ENCODE assay signal across 23 cellular contexts in genomic region chr13:99072356-99072755, GRCh38.
DNase-seq lines count a peak whose midpoint lies in the region; ATAC-seq and TF ChIP-seq lines count a peak whose summit lies in the region.
"Had no signal": no experiment of that assay in that cellular context is flagged by ENCODE, and none has a peak within 500 bp of the region (broad histone marks: within the 10 kb centered on the region; RNA-seq: fewer than 3 reads in every experiment).

No MANE protein-coding gene starts in this region.

- no peak for TF ChIP-seq CTCF in activated CD8-positive, alpha-beta T cell treated with anti-CD3 and anti-CD28 coated beads for 36 hours (IDR thresholded peaks at IDR 0.05)

- intact Hi-C loops in activated CD8-positive, alpha-beta T cell treated with anti-CD3 and anti-CD28 coated beads for 36 hours (cut with micrococcal nuclease), result no loop called here

- H3K4me1 Mint-ChIP-seq in activated CD8-positive, alpha-beta T cell treated with anti-CD3 and anti-CD28 coated beads, Interleukin-2, amount 10 ng/mL, durations not matched to agents 7 days and 5 days (ENCODE audit: low read depth), result peaks cover 70% of the 10 kb centered on the region
- peaks cover 45% of the 10 kb centered on the region for H3K4me1 Mint-ChIP-seq in activated CD8-positive, alpha-beta T cell treated with anti-CD3 and anti-CD28 coated beads for 36 hours (ENCODE audit: low read depth)
- H3K4me1 Mint-ChIP-seq in activated naive CD8-positive, alpha-beta T cell treated with anti-CD3 and anti-CD28 coated beads, Interleukin-2, amount 10 ng/mL, durations not matched to agents 7 days and 5 days, result peaks cover 54% of the 10 kb centered on the region
- H3K4me1 Mint-ChIP-seq in activated naive CD8-positive, alpha-beta T cell treated with anti-CD3 and anti-CD28 coated beads for 36 hours, result peaks cover 41% of the 10 kb centered on the region
- H3K4me1 Mint-ChIP-seq in T-helper 2 cell treated with Interferon-gamma antibody and Interleukin-4, amounts not matched to agents 5 μg/mL and 100 μg/mL, for 36 hours (ENCODE audit: low read depth), result peaks cover 73% of the 10 kb centered on the region

- ATAC-seq in activated CD8-positive, alpha-beta T cell treated with anti-CD3 and anti-CD28 coated beads, Interleukin-2, amount 10 ng/mL, durations not matched to agents 7 days and 5 days, result peak; percentile 48
- ATAC-seq in activated CD8-positive, alpha-beta T cell treated with anti-CD3 and anti-CD28 coated beads for 36 hours, result no peak
- peak; percentile 63 for ATAC-seq in activated naive CD8-positive, alpha-beta T cell treated with anti-CD3 and anti-CD28 coated beads, Interleukin-2, amount 10 ng/mL, durations not matched to agents 7 days and 5 days (ENCODE audit: low read depth)
- ATAC-seq in HG03432 (IDR thresholded peaks at IDR 0.05; ENCODE audit: unreplicated experiment), result no peak
- ATAC-seq in HG03457 (IDR thresholded peaks at IDR 0.05; ENCODE audit: unreplicated experiment), result no peak
- ATAC-seq: A549; CD8-positive, alpha-beta T cell; HCT116 had no signal

- peaks cover 42% of the 10 kb centered on the region for H3K4me1 ChIP-seq in rectal smooth muscle tissue (ENCODE audit: control insufficient read depth, insufficient read depth, low read length)

- H3K9ac ChIP-seq in rectal smooth muscle tissue (ENCODE audit: low read length), result no peak overlapping the region
- H3K9ac ChIP-seq: KMS-11 had no signal

- no peaks in the 10 kb centered on the region for H3K27me3 ChIP-seq in rectal smooth muscle tissue (ENCODE audit: control insufficient read depth, insufficient read depth, low read length)

- DNase-seq in activated CD8-positive, alpha-beta T cell treated with anti-CD3 and anti-CD28 coated beads, Interleukin-2, amount 10 ng/mL, durations not matched to agents 7 days and 5 days, result no peak
- no peak for DNase-seq in activated CD8-positive, alpha-beta T cell treated with anti-CD3 and anti-CD28 coated beads for 36 hours
- DNase-seq in activated naive CD8-positive, alpha-beta T cell treated with anti-CD3 and anti-CD28 coated beads, Interleukin-2, amount 10 ng/mL, durations not matched to agents 7 days and 5 days, result no peak
- no peak for DNase-seq in activated naive CD8-positive, alpha-beta T cell treated with anti-CD3 and anti-CD28 coated beads for 36 hours
- DNase-seq in T-helper 2 cell treated with Interferon-gamma antibody and Interleukin-4, amounts not matched to agents 5 μg/mL and 100 μg/mL, for 36 hours (ENCODE audit: low spot score), result peak; percentile 33
- DNase-seq: C1 segment of cervical spinal cord; Calu3; CD8-positive, alpha-beta T cell; DND-41; MM.1S; NCI-H2029; NCI-H446; NCI-H524 treated with DMSO at 0.1 percent for 48 hours; NCI-H774; SIG-M5 had no signal

- no peaks in the 10 kb centered on the region for H3K27me3 Mint-ChIP-seq in activated CD8-positive, alpha-beta T cell treated with anti-CD3 and anti-CD28 coated beads, Interleukin-2, amount 10 ng/mL, durations not matched to agents 7 days and 5 days (ENCODE audit: low read depth)
- H3K27me3 Mint-ChIP-seq in activated CD8-positive, alpha-beta T cell treated with anti-CD3 and anti-CD28 coated beads for 36 hours, result no peaks in the 10 kb centered on the region
- H3K27me3 Mint-ChIP-seq in activated naive CD8-positive, alpha-beta T cell treated with anti-CD3 and anti-CD28 coated beads, Interleukin-2, amount 10 ng/mL, durations not matched to agents 7 days and 5 days, result no peaks in the 10 kb centered on the region
- H3K27me3 Mint-ChIP-seq in activated naive CD8-positive, alpha-beta T cell treated with anti-CD3 and anti-CD28 coated beads for 36 hours, result no peaks in the 10 kb centered on the region
- H3K27me3 Mint-ChIP-seq in T-helper 2 cell treated with Interferon-gamma antibody and Interleukin-4, amounts not matched to agents 5 μg/mL and 100 μg/mL, for 36 hours (ENCODE audit: low read depth), result no peaks in the 10 kb centered on the region
- H3K27me3 Mint-ChIP-seq: IgD-negative memory B cell had no signal

- POLR2A ChIA-PET in activated CD8-positive, alpha-beta T cell treated with anti-CD3 and anti-CD28 coated beads, Interleukin-2, amount 10 ng/mL, durations not matched to agents 7 days and 5 days (lab: Charles Lee), result no interaction called here
- POLR2A ChIA-PET in activated CD8-positive, alpha-beta T cell treated with anti-CD3 and anti-CD28 coated beads for 36 hours (lab: Charles Lee), result interaction anchor here (1.1 kb wide), 1 partner anchor 11 kb away, joined by 3 read pairs; no protein-coding TSS in a partner anchor
- POLR2A ChIA-PET in activated naive CD8-positive, alpha-beta T cell treated with anti-CD3 and anti-CD28 coated beads, Interleukin-2, amount 10 ng/mL, durations not matched to agents 7 days and 5 days (lab: Charles Lee), result interaction anchor here (1.3 to 4.2 kb wide), 2 partner anchors 11 to 14 kb away, joined by 4 to 16 read pairs; no protein-coding TSS in a partner anchor

- H3K9me3 Mint-ChIP-seq in activated CD8-positive, alpha-beta T cell treated with anti-CD3 and anti-CD28 coated beads, Interleukin-2, amount 10 ng/mL, durations not matched to agents 7 days and 5 days (ENCODE audit: insufficient read depth), result peaks cover 10% of the 10 kb centered on the region
- peaks cover 16% of the 10 kb centered on the region for H3K9me3 Mint-ChIP-seq in activated CD8-positive, alpha-beta T cell treated with anti-CD3 and anti-CD28 coated beads for 36 hours
- H3K9me3 Mint-ChIP-seq in activated naive CD8-positive, alpha-beta T cell treated with anti-CD3 and anti-CD28 coated beads, Interleukin-2, amount 10 ng/mL, durations not matched to agents 7 days and 5 days, result peaks cover 16% of the 10 kb centered on the region
- H3K9me3 Mint-ChIP-seq in activated naive CD8-positive, alpha-beta T cell treated with anti-CD3 and anti-CD28 coated beads for 36 hours, result peaks cover 22% of the 10 kb centered on the region
- peaks cover 19% of the 10 kb centered on the region for H3K9me3 Mint-ChIP-seq in T-helper 2 cell treated with Interferon-gamma antibody and Interleukin-4, amounts not matched to agents 5 μg/mL and 100 μg/mL, for 36 hours

- H3K27ac ChIP-seq in rectal smooth muscle tissue (ENCODE audit: low read depth, low read length), result peak overlapping the region; percentile 61
- H3K27ac ChIP-seq: A549, HL-60, KMS-11 had no signal

- no peaks in the 10 kb centered on the region for H3K36me3 ChIP-seq in rectal smooth muscle tissue (ENCODE audit: control insufficient read depth, insufficient read depth, low read length)

- H3K27ac Mint-ChIP-seq in activated CD8-positive, alpha-beta T cell treated with anti-CD3 and anti-CD28 coated beads, Interleukin-2, amount 10 ng/mL, durations not matched to agents 7 days and 5 days, result peak overlapping the region; percentile 41
- no peak overlapping the region for H3K27ac Mint-ChIP-seq in activated CD8-positive, alpha-beta T cell treated with anti-CD3 and anti-CD28 coated beads for 36 hours
- H3K27ac Mint-ChIP-seq in activated naive CD8-positive, alpha-beta T cell treated with anti-CD3 and anti-CD28 coated beads, Interleukin-2, amount 10 ng/mL, durations not matched to agents 7 days and 5 days, result peak overlapping the region; percentile 80
- no peak overlapping the region for H3K27ac Mint-ChIP-seq in activated naive CD8-positive, alpha-beta T cell treated with anti-CD3 and anti-CD28 coated beads for 36 hours
- peak overlapping the region; percentile 75 for H3K27ac Mint-ChIP-seq in T-helper 2 cell treated with Interferon-gamma antibody and Interleukin-4, amounts not matched to agents 5 μg/mL and 100 μg/mL, for 36 hours
- H3K27ac Mint-ChIP-seq: CD8-positive, alpha-beta T cell had no signal

- peaks cover 59% of the 10 kb centered on the region for H3K36me3 Mint-ChIP-seq in activated CD8-positive, alpha-beta T cell treated with anti-CD3 and anti-CD28 coated beads, Interleukin-2, amount 10 ng/mL, durations not matched to agents 7 days and 5 days (ENCODE audit: low read depth)
- peaks cover 33% of the 10 kb centered on the region for H3K36me3 Mint-ChIP-seq in activated CD8-positive, alpha-beta T cell treated with anti-CD3 and anti-CD28 coated beads for 36 hours (ENCODE audit: low read depth)
- peaks cover 65% of the 10 kb centered on the region for H3K36me3 Mint-ChIP-seq in activated naive CD8-positive, alpha-beta T cell treated with anti-CD3 and anti-CD28 coated beads, Interleukin-2, amount 10 ng/mL, durations not matched to agents 7 days and 5 days
- peaks cover 59% of the 10 kb centered on the region for H3K36me3 Mint-ChIP-seq in activated naive CD8-positive, alpha-beta T cell treated with anti-CD3 and anti-CD28 coated beads for 36 hours
- peaks cover 71% of the 10 kb centered on the region for H3K36me3 Mint-ChIP-seq in T-helper 2 cell treated with Interferon-gamma antibody and Interleukin-4, amounts not matched to agents 5 μg/mL and 100 μg/mL, for 36 hours (ENCODE audit: low read depth)

- CTCF ChIA-PET in activated CD8-positive, alpha-beta T cell treated with anti-CD3 and anti-CD28 coated beads, Interleukin-2, amount 10 ng/mL, durations not matched to agents 7 days and 5 days (lab: Charles Lee), result interaction anchor here (0.9 to 1.8 kb wide), 2 partner anchors 10 to 105 kb away, joined by 3 to 4 read pairs; no protein-coding TSS in a partner anchor
- CTCF ChIA-PET in activated CD8-positive, alpha-beta T cell treated with anti-CD3 and anti-CD28 coated beads for 36 hours (lab: Charles Lee), result no interaction called here

- H3K4me3 Mint-ChIP-seq in activated CD8-positive, alpha-beta T cell treated with anti-CD3 and anti-CD28 coated beads, Interleukin-2, amount 10 ng/mL, durations not matched to agents 7 days and 5 days, result no peak overlapping the region
- H3K4me3 Mint-ChIP-seq in activated CD8-positive, alpha-beta T cell treated with anti-CD3 and anti-CD28 coated beads for 36 hours, result no peak overlapping the region
- H3K4me3 Mint-ChIP-seq in activated naive CD8-positive, alpha-beta T cell treated with anti-CD3 and anti-CD28 coated beads, Interleukin-2, amount 10 ng/mL, durations not matched to agents 7 days and 5 days, result peak overlapping the region; percentile 29
- H3K4me3 Mint-ChIP-seq in activated naive CD8-positive, alpha-beta T cell treated with anti-CD3 and anti-CD28 coated beads for 36 hours, result no peak overlapping the region
- H3K4me3 Mint-ChIP-seq in T-helper 2 cell treated with Interferon-gamma antibody and Interleukin-4, amounts not matched to agents 5 μg/mL and 100 μg/mL, for 36 hours, result peak overlapping the region; percentile 66
- H3K4me3 Mint-ChIP-seq: CD8-positive, alpha-beta T cell; IgD-negative memory B cell had no signal

- no peak overlapping the region for H3K4me3 ChIP-seq in rectal smooth muscle tissue (ENCODE audit: low read length)
- H3K4me3 ChIP-seq: A549 had no signal

Comparison
In these comparisons a context has a peak if more than half of its experiments do, and no peak if none do; other contexts are left out.
1. ATAC-seq: peak in activated CD8-positive, alpha-beta T cell treated with anti-CD3 and anti-CD28 coated beads, Interleukin-2, amount 10 ng/mL, durations not matched to agents 7 days and 5 days (single experiment) and activated naive CD8-positive, alpha-beta T cell treated with anti-CD3 and anti-CD28 coated beads, Interleukin-2, amount 10 ng/mL, durations not matched to agents 7 days and 5 days (single experiment); none in activated CD8-positive, alpha-beta T cell treated with anti-CD3 and anti-CD28 coated beads for 36 hours (single experiment), HG03432 (single experiment) and HG03457 (single experiment).
2. H3K27ac Mint-ChIP-seq: peak in activated CD8-positive, alpha-beta T cell treated with anti-CD3 and anti-CD28 coated beads, Interleukin-2, amount 10 ng/mL, durations not matched to agents 7 days and 5 days (single experiment), activated naive CD8-positive, alpha-beta T cell treated with anti-CD3 and anti-CD28 coated beads, Interleukin-2, amount 10 ng/mL, durations not matched to agents 7 days and 5 days (single experiment) and T-helper 2 cell treated with Interferon-gamma antibody and Interleukin-4, amounts not matched to agents 5 μg/mL and 100 μg/mL, for 36 hours (single experiment); none in activated CD8-positive, alpha-beta T cell treated with anti-CD3 and anti-CD28 coated beads for 36 hours (single experiment) and activated naive CD8-positive, alpha-beta T cell treated with anti-CD3 and anti-CD28 coated beads for 36 hours (single experiment).
3. H3K4me3 Mint-ChIP-seq: peak in activated naive CD8-positive, alpha-beta T cell treated with anti-CD3 and anti-CD28 coated beads, Interleukin-2, amount 10 ng/mL, durations not matched to agents 7 days and 5 days (single experiment) and T-helper 2 cell treated with Interferon-gamma antibody and Interleukin-4, amounts not matched to agents 5 μg/mL and 100 μg/mL, for 36 hours (single experiment); none in activated CD8-positive, alpha-beta T cell treated with anti-CD3 and anti-CD28 coated beads, Interleukin-2, amount 10 ng/mL, durations not matched to agents 7 days and 5 days (single experiment), activated CD8-positive, alpha-beta T cell treated with anti-CD3 and anti-CD28 coated beads for 36 hours (single experiment) and activated naive CD8-positive, alpha-beta T cell treated with anti-CD3 and anti-CD28 coated beads for 36 hours (single experiment).